In the genomic region with DNA sequence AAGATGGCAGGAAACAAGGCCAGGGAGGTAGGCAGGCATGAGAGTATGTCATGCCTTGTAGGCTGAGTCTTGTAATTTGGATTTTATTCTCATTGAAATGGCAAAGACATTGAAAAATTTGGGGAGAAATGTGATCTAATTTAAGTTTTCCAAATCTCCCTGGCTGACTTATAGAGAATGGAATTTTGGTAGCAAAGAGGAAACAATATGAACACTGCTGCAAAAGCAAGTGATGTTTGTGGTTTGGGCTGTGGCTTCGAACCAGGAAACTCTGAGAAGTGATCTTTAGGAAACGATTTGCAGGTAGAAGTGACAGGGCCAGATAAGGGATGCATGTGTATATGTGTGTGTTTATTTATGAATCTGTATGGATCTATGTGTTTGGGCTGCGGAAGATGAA, we compare ENCODE assay signal across 1 cellular context.
TF ChIP-seq lines count a peak whose summit lies in the region.

No MANE protein-coding gene starts in this region.

TF ChIP-seq in GM23338, 12 proteins besides CTCF, POLR2A, EP300 and RAD21 (continued from another document):
- TF ChIP-seq, protein P1, sequence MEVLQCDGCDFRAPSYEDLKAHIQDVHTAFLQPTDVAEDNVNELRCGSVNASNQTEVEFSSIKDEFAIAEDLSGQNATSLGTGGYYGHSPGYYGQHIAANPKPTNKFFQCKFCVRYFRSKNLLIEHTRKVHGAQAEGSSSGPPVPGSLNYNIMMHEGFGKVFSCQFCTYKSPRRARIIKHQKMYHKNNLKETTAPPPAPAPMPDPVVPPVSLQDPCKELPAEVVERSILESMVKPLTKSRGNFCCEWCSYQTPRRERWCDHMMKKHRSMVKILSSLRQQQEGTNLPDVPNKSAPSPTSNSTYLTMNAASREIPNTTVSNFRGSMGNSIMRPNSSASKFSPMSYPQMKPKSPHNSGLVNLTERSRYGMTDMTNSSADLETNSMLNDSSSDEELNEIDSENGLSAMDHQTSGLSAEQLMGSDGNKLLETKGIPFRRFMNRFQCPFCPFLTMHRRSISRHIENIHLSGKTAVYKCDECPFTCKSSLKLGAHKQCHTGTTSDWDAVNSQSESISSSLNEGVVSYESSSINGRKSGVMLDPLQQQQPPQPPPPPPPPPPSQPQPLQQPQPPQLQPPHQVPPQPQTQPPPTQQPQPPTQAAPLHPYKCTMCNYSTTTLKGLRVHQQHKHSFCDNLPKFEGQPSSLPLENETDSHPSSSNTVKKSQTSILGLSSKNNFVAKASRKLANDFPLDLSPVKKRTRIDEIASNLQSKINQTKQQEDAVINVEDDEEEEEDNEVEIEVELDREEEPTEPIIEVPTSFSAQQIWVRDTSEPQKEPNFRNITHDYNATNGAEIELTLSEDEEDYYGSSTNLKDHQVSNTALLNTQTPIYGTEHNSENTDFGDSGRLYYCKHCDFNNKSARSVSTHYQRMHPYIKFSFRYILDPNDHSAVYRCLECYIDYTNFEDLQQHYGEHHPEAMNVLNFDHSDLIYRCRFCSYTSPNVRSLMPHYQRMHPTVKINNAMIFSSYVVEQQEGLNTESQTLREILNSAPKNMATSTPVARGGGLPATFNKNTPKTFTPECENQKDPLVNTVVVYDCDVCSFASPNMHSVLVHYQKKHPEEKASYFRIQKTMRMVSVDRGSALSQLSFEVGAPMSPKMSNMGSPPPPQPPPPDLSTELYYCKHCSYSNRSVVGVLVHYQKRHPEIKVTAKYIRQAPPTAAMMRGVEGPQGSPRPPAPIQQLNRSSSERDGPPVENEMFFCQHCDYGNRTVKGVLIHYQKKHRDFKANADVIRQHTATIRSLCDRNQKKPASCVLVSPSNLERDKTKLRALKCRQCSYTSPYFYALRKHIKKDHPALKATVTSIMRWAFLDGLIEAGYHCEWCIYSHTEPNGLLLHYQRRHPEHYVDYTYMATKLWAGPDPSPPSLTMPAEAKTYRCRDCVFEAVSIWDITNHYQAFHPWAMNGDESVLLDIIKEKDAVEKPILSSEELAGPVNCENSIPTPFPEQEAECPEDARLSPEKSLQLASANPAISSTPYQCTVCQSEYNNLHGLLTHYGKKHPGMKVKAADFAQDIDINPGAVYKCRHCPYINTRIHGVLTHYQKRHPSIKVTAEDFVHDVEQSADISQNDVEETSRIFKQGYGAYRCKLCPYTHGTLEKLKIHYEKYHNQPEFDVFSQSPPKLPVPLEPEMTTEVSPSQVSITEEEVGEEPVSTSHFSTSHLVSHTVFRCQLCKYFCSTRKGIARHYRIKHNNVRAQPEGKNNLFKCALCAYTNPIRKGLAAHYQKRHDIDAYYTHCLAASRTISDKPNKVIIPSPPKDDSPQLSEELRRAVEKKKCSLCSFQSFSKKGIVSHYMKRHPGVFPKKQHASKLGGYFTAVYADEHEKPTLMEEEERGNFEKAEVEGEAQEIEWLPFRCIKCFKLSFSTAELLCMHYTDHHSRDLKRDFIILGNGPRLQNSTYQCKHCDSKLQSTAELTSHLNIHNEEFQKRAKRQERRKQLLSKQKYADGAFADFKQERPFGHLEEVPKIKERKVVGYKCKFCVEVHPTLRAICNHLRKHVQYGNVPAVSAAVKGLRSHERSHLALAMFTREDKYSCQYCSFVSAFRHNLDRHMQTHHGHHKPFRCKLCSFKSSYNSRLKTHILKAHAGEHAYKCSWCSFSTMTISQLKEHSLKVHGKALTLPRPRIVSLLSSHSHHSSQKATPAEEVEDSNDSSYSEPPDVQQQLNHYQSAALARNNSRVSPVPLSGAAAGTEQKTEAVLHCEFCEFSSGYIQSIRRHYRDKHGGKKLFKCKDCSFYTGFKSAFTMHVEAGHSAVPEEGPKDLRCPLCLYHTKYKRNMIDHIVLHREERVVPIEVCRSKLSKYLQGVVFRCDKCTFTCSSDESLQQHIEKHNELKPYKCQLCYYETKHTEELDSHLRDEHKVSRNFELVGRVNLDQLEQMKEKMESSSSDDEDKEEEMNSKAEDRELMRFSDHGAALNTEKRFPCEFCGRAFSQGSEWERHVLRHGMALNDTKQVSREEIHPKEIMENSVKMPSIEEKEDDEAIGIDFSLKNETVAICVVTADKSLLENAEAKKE (CRISPR knock-in tag; IDR thresholded peaks at IDR 0.05), result no peak
- TF ChIP-seq POLR2AphosphoS5 (IDR thresholded peaks at IDR 0.05; ENCODE audit: low read depth), result no peak
